Comparison of ENCODE assay signal across 23 cellular contexts in the genomic region with DNA sequence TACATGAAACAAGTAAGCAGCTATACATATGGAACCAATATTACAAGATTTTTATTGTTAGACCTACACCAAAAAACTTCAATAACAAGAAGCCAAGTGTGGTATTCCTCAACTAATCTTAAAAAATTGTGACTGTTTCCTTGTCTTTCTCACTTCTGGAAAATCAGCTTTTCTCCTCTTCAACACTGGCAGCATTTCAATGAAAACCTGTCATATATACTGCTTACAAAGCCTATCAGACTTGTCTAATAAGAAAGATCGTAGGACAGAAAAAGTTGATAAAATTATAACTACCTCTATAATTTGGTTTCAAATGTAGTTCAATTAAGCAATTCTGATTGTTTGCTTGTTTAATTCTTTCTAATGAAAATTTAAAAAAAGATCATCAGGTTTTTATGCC.
"Had no signal": no experiment of that assay in that cellular context is flagged by ENCODE, and none has a peak within 500 bp of the region (broad histone marks: within the 10 kb centered on the region; RNA-seq: fewer than 3 reads in every experiment).

No MANE protein-coding gene starts in this region.

- DNase-seq: activated CD4-positive, alpha-beta T cell treated with anti-CD3 and anti-CD28 coated beads for 4 hours; activated CD4-positive, alpha-beta T cell treated with anti-CD3 and anti-CD28 coated beads, Interleukin-2, amount 50 U/mL, for 48 hours; activated CD8-positive, alpha-beta memory T cell treated with anti-CD3 and anti-CD28 coated beads, Interleukin-2, amount 10 ng/mL, durations not matched to agents 7 days and 5 days; activated effector memory CD4-positive, alpha-beta T cell treated with Interleukin-2 at 50 U/mL for 16 hours; activated naive CD4-positive, alpha-beta T cell; activated T-cell treated with anti-CD3 and anti-CD28 coated beads, Interleukin-2, amount 50 U/mL, for 24 hours; amygdala; MM.1S; NCI-H1105; NCI-H1436; NCI-H1694 treated with DMSO at 0.1 percent for 48 hours; NCI-H2029 treated with DMSO at 0.1 percent for 48 hours; NCI-H345; NCI-H510A; NCI-H526 treated with DMSO at 0.1 percent for 48 hours; NCI-H82; OCI-M1; RPMI8226; T-helper 1 cell had no signal

- H3K27ac ChIP-seq: SK-N-MC had no signal

- H3K4me3 ChIP-seq: SK-N-MC had no signal

- ATAC-seq: activated CD4-positive, CD25-positive, alpha-beta regulatory T cell treated with anti-CD3 and anti-CD28 coated beads, Interleukin-2, amount 50 U/mL, for 24 hours; activated CD8-positive, alpha-beta memory T cell treated with anti-CD3 and anti-CD28 coated beads, Interleukin-2, amount 10 ng/mL, durations not matched to agents 7 days and 5 days; Panc1; Right ventricle myocardium inferior had no signal
